Comparison of ENCODE assay signal across 8 cellular contexts in the genomic region with DNA sequence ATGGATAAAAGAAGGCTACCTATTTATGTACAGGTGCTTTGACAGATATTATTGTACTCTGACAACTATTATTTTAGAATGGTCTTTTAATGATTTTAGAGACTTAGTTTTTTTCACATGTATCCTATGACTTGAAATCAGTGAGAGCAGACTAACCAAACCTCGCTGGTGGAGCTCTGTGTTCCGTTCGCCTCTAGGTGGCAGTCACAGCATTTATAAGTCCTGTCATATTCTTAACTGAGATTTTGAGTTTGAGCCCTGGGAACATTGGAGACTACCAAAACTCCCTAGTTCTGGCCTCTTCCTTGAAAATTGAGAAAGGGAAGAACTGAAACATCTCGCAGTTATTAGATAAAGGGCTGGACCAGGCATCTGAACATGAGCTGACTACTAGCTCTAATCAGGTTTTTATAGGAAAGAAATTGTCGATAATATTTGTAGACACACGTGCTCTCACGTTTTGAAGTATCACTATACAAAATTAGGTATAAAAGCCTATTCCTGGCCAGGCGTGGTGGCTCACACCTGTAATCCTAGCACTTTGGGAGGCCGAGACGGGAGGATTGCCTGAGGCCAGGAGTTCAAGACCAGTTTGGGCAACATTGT. TPM values are rescaled to one million over a fixed set of nuclear protein-coding genes. Genes with fewer than 3 reads are reported as not detected.
A peak's percentile ranks its signal among the peaks of the same experiment; 100 is the strongest.
DNase-seq lines count a peak whose midpoint lies in the region; ATAC-seq and TF ChIP-seq lines count a peak whose summit lies in the region.

No MANE protein-coding gene starts in this region.

- H3K36me3 ChIP-seq in SK-N-MC (ENCODE audit: insufficient read depth, low read length) = peaks cover 23% of the 10 kb centered on the region
- H3K36me3 ChIP-seq in vagina = no peaks in the 10 kb centered on the region

- H3K9me3 ChIP-seq in SK-N-MC (ENCODE audit: low read depth, low read length) (no peaks in the 10 kb centered on the region), vagina (no peaks in the 10 kb centered on the region)

- no peak overlapping the region for H3K9ac ChIP-seq in SK-N-MC (ENCODE audit: insufficient read length)

- DNase-seq in GM04504 (ENCODE audit: low read depth) (peak; percentile 57), MV-4-11 (lab: John Stamatoyannopoulos, UW) (peak; percentile 51), SK-N-MC (ENCODE audit: low read depth, low spot score) (peak; percentile 82), glomerular visceral epithelial cell (ENCODE audit: extremely low spot score) (peak; percentile 77), posterior cingulate gyrus (peak; percentile 43 to 94 (median 76)), vagina (ENCODE audit: extremely low spot score in 2 of 2) (no peak)
- peak; percentile 65 for DNase-seq in activated naive CD4-positive, alpha-beta T cell treated with anti-CD3 and anti-CD28 coated beads, Interleukin-2, amount 50 U/mL, for 16 hours

- no peak overlapping the region for H3K27ac ChIP-seq in SK-N-MC
- no peak overlapping the region for H3K27ac ChIP-seq in vagina

- ATAC-seq in GM19324 (IDR thresholded peaks at IDR 0.05; ENCODE audit: low FRiP score, unreplicated experiment) = no peak

- H3K4me1 ChIP-seq in vagina = peaks cover 18% of the 10 kb centered on the region

- H3K4me3 ChIP-seq in SK-N-MC (no peak overlapping the region), vagina (no peak overlapping the region)

- peak; percentile 48 to 70 (median 67) for TF ChIP-seq CTCF in vagina (IDR thresholded peaks at IDR 0.05)

- H3K27me3 ChIP-seq in vagina = no peaks in the 10 kb centered on the region

- TF ChIP-seq POLR2A in vagina (IDR thresholded peaks at IDR 0.05) = no peak

- intact Hi-C loops in posterior cingulate gyrus (cut with DNase I) = loop anchor here (5.0 kb wide), 1 partner anchor 198 kb away; no protein-coding TSS in a partner anchor
- intact Hi-C loops in vagina (cut with DNase I) = no loop called here

RNA-seq across cellular contexts. Expression of gene TTLL5, which starts 48.3 kb away (rescaled TPM):
- 43.0 TPM for total RNA-seq in vagina

RNA-seq across cellular contexts. Expression of gene ERG28, which starts 48.6 kb away (rescaled TPM):
- 9.6 TPM for total RNA-seq in vagina

Comparison
In these comparisons a context has a peak if more than half of its experiments do, and no peak if none do; other contexts are left out.
1. DNase-seq: peak in GM04504 (single experiment), MV-4-11 (single experiment), SK-N-MC (single experiment), activated naive CD4-positive, alpha-beta T cell treated with anti-CD3 and anti-CD28 coated beads, Interleukin-2, amount 50 U/mL, for 16 hours (single experiment), glomerular visceral epithelial cell (single experiment) and posterior cingulate gyrus (10 of 10); none in vagina (0 of 2).